Comparison of ENCODE assay signal across 10 cellular contexts in genomic region chr5:57841671-57842375, GRCh38.
A peak's percentile ranks its signal among the peaks of the same experiment; 100 is the strongest.
DNase-seq lines count a peak whose midpoint lies in the region; ATAC-seq and TF ChIP-seq lines count a peak whose summit lies in the region.
"Had no signal": no experiment of that assay in that cellular context is flagged by ENCODE, and none has a peak within 500 bp of the region (broad histone marks: within the 10 kb centered on the region; RNA-seq: fewer than 3 reads in every experiment).

No MANE protein-coding gene starts in this region.

- no peak for TF ChIP-seq POLR2A in thyroid gland (IDR thresholded peaks at IDR 0.05)

- POLR2A ChIA-PET in activated CD4-positive, alpha-beta T cell treated with anti-CD3 and anti-CD28 coated beads, Interleukin-2, amount 10 ng/mL, durations not matched to agents 7 days and 5 days (lab: Charles Lee), result no interaction called here

- peak; percentile 92 for DNase-seq in RWPE2 (ENCODE audit: low spot score)
- peak; percentile 94 for DNase-seq in fibroblast of peridontal ligament (ENCODE audit: extremely low read depth)
- no peak for DNase-seq in omental fat pad (ENCODE audit: low spot score)
- no peak for DNase-seq in activated CD4-positive, alpha-beta T cell treated with anti-CD3 and anti-CD28 coated beads, Interleukin-2, amount 10 ng/mL, durations not matched to agents 7 days and 5 days
- no peak for DNase-seq in GOT3 (lab: John Stamatoyannopoulos, UW)
- DNase-seq in thyroid gland, result no peak
- DNase-seq in stimulated activated naive CD4-positive, alpha-beta T cell treated with Interleukin-2 at 50 U/mL for 16 hours (lab: John Stamatoyannopoulos, UW), result no peak
- DNase-seq: activated effector memory CD4-positive, alpha-beta T cell treated with anti-CD3 and anti-CD28 coated beads, Interleukin-2, amount 50 U/mL, for 16 hours; NCI-H1436 had no signal

- H3K27me3 ChIP-seq in RWPE2 (ENCODE audit: insufficient read depth, poor library complexity, severe bottlenecking) (no peaks in the 10 kb centered on the region), thyroid gland (no peaks in the 10 kb centered on the region)

- H3K9me3 ChIP-seq in ES-I3 (ENCODE audit: control insufficient read depth, insufficient read depth, low read length) (no peaks in the 10 kb centered on the region), RWPE2 (ENCODE audit: severe bottlenecking) (no peaks in the 10 kb centered on the region), thyroid gland (no peaks in the 10 kb centered on the region)

- H3K4me1 ChIP-seq in ES-I3 (ENCODE audit: insufficient read depth, low read length) (peaks cover 42% of the 10 kb centered on the region), RWPE2 (ENCODE audit: insufficient read depth, poor library complexity, severe bottlenecking) (peaks cover 61% of the 10 kb centered on the region), thyroid gland (peaks cover 0 to 6% of the 10 kb centered on the region in 2 donors)

- no peak overlapping the region for H3K4me3 Mint-ChIP-seq in activated CD4-positive, alpha-beta T cell treated with anti-CD3 and anti-CD28 coated beads, Interleukin-2, amount 10 ng/mL, durations not matched to agents 7 days and 5 days

- 46 to 54% methylated on average over 5 of the region's 5 CpGs for WGBS in thyroid gland, 2 donors

- H3K27ac ChIP-seq in RWPE2 (ENCODE audit: poor library complexity, severe bottlenecking), result peak overlapping the region; percentile 99
- H3K27ac ChIP-seq in thyroid gland, result no peak overlapping the region

- no peaks in the 10 kb centered on the region for H3K36me3 ChIP-seq in ES-I3 (ENCODE audit: insufficient read depth, low read length)
- no peaks in the 10 kb centered on the region for H3K36me3 ChIP-seq in RWPE2 (ENCODE audit: low read depth)
- no peaks in the 10 kb centered on the region for H3K36me3 ChIP-seq in thyroid gland

- H3K4me3 ChIP-seq in RWPE2 (ENCODE audit: severe bottlenecking) (no peak overlapping the region), thyroid gland (replicated peaks in 1 of 3) (no peak overlapping the region)

- H3K36me3 Mint-ChIP-seq in activated CD4-positive, alpha-beta T cell treated with anti-CD3 and anti-CD28 coated beads, Interleukin-2, amount 10 ng/mL, durations not matched to agents 7 days and 5 days (ENCODE audit: low read depth), result no peaks in the 10 kb centered on the region

- H3K9ac ChIP-seq in ES-I3 (ENCODE audit: low read depth, low read length), result peak overlapping the region; percentile 19; the same call in 1 of the 2 replicates

- CTCF ChIA-PET in activated CD4-positive, alpha-beta T cell treated with anti-CD3 and anti-CD28 coated beads, Interleukin-2, amount 10 ng/mL, durations not matched to agents 7 days and 5 days (lab: Charles Lee), result no interaction called here

- H3K4me1 Mint-ChIP-seq in activated CD4-positive, alpha-beta T cell treated with anti-CD3 and anti-CD28 coated beads, Interleukin-2, amount 10 ng/mL, durations not matched to agents 7 days and 5 days, result no peaks in the 10 kb centered on the region

- intact Hi-C loops in thyroid gland (cut with DNase I), result no loop called here

- no peak overlapping the region for H3K27ac Mint-ChIP-seq in activated CD4-positive, alpha-beta T cell treated with anti-CD3 and anti-CD28 coated beads, Interleukin-2, amount 10 ng/mL, durations not matched to agents 7 days and 5 days

- peaks cover 9% of the 10 kb centered on the region for H3K27me3 Mint-ChIP-seq in activated CD4-positive, alpha-beta T cell treated with anti-CD3 and anti-CD28 coated beads, Interleukin-2, amount 10 ng/mL, durations not matched to agents 7 days and 5 days

- ATAC-seq in RWPE2 (ENCODE audit: low read depth) (peak; percentile 89), omental fat pad (ENCODE audit: low FRiP score) (peak; percentile 54)

- no peak for TF ChIP-seq CTCF in RWPE2 (IDR thresholded peaks at IDR 0.05; ENCODE audit: poor library complexity, severe bottlenecking)
- TF ChIP-seq CTCF in omental fat pad (IDR thresholded peaks at IDR 0.05), result no peak
- TF ChIP-seq CTCF in thyroid gland (IDR thresholded peaks at IDR 0.05), result no peak

- H3K9me3 Mint-ChIP-seq in activated CD4-positive, alpha-beta T cell treated with anti-CD3 and anti-CD28 coated beads, Interleukin-2, amount 10 ng/mL, durations not matched to agents 7 days and 5 days, result no peaks in the 10 kb centered on the region

Comparison
In these comparisons a context has a peak if more than half of its experiments do, and no peak if none do; other contexts are left out.
1. DNase-seq: peak in RWPE2 (single experiment) and fibroblast of peridontal ligament (single experiment); none in omental fat pad (single experiment), activated CD4-positive, alpha-beta T cell treated with anti-CD3 and anti-CD28 coated beads, Interleukin-2, amount 10 ng/mL, durations not matched to agents 7 days and 5 days (single experiment), GOT3 (single experiment), thyroid gland (0 of 2) and stimulated activated naive CD4-positive, alpha-beta T cell treated with Interleukin-2 at 50 U/mL for 16 hours (single experiment).